Comparison of ENCODE assay signal across 31 cellular contexts in the genomic region with DNA sequence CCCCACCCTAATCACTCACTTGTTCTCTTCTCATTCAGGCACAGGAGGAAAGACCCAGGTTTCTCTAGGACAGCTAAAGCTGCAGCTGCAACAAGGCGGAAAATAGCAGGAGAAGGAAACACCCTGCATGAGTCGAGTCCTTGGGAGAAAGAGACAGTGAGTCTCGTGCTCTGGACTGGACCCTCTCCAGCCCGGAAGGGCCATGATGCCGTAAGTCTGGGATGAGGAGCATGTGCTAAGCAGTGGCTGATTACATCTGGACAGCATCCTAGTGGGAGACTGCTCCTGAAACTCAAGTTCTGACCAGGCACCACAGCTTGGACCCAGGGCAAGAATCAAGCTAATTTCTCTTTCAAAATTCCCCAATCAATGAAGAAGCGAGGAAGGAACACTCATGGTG. TPM values are rescaled to one million over a fixed set of nuclear protein-coding genes. Genes with fewer than 3 reads are reported as not detected.
DNase-seq lines count a peak whose midpoint lies in the region; ATAC-seq, FAIRE-seq and TF ChIP-seq lines count a peak whose summit lies in the region.
"Had no signal": no experiment of that assay in that cellular context is flagged by ENCODE, and none has a peak within 500 bp of the region (broad histone marks: within the 10 kb centered on the region; RNA-seq: fewer than 3 reads in every experiment).

No MANE protein-coding gene starts in this region.

- no peak for TF ChIP-seq POLR2A in suprapubic skin (IDR thresholded peaks at IDR 0.05)

- FAIRE-seq in small intestine (lab: Jason Lieb, UNC): no peak
- FAIRE-seq: islet of Langerhans, urothelium cell line had no signal

- TF ChIP-seq CTCF in foreskin fibroblast (IDR thresholded peaks at IDR 0.05; ENCODE audit: low read depth, low read length): no peak
- no peak for TF ChIP-seq CTCF in suprapubic skin (IDR thresholded peaks at IDR 0.05)

- WGBS in suprapubic skin: 72% methylated on average over 6 of the region's 6 CpGs
- WGBS in small intestine, 3 donors: 78 to 86% (median 79%) methylated on average over 6 of the region's 6 CpGs

- TF ChIP-seq EP300 in suprapubic skin (IDR thresholded peaks at IDR 0.05): no peak

- H3K27me3 ChIP-seq in suprapubic skin (no peaks in the 10 kb centered on the region), small intestine (ENCODE audit: control insufficient read depth in 2 of 2, insufficient read depth in 2 of 2, low read length in 2 of 2) (no peaks in the 10 kb centered on the region)
- H3K27me3 ChIP-seq: BLaER1 treated with 17β-estradiol and CSF1 and Interleukin-3, amounts not matched to agents 10 nM and 100 nM; dorsolateral prefrontal cortex had no signal

- H3K36me3 ChIP-seq in suprapubic skin (peaks cover 46% of the 10 kb centered on the region), small intestine (ENCODE audit: control insufficient read depth in 2 of 2, insufficient read depth in 2 of 2, low read length in 2 of 2) (peaks cover 10 to 17% of the 10 kb centered on the region in 2 donors)

- intact Hi-C loops in Right ventricle myocardium inferior (cut with DNase I): no loop called here
- intact Hi-C loops in cardiac septum (cut with DNase I): no loop called here

- no peaks in the 10 kb centered on the region for H3K4me1 ChIP-seq in suprapubic skin
- H3K4me1 ChIP-seq in small intestine (ENCODE audit: control insufficient read depth in 2 of 2, insufficient read depth in 1 of 2, low read depth in 1 of 2, low read length in 1 of 2): no peaks in the 10 kb centered on the region
- H3K4me1 ChIP-seq: BLaER1 treated with 17β-estradiol and CSF1 and Interleukin-3, amounts not matched to agents 10 nM and 100 nM had no signal

- H3K4me3 ChIP-seq in foreskin fibroblast (ENCODE audit: low read depth in 1 of 2, low read length in 2 of 2) (no peak overlapping the region), suprapubic skin (no peak overlapping the region), small intestine (ENCODE audit: low read depth in 1 of 2, low read length in 2 of 2) (no peak overlapping the region)
- H3K4me3 ChIP-seq: BLaER1 treated with 17β-estradiol and CSF1 and Interleukin-3, amounts not matched to agents 10 nM and 100 nM; dorsolateral prefrontal cortex; HAP-1; SK-N-MC; skin epidermis had no signal

- peak; percentile 58 for ATAC-seq in Right ventricle myocardium inferior
- no peak for ATAC-seq in HG03469 (IDR thresholded peaks at IDR 0.05; ENCODE audit: unreplicated experiment)

- no peaks in the 10 kb centered on the region for H3K9me3 ChIP-seq in suprapubic skin
- no peaks in the 10 kb centered on the region for H3K9me3 ChIP-seq in small intestine (ENCODE audit: control insufficient read depth, low read depth)
- H3K9me3 ChIP-seq: BLaER1 treated with 17β-estradiol and CSF1 and Interleukin-3, amounts not matched to agents 10 nM and 100 nM; HAP-1 had no signal

- H3K27ac ChIP-seq in suprapubic skin (peak overlapping the region; percentile 31), small intestine (ENCODE audit: low read depth in 1 of 2, low read length in 1 of 2) (no peak overlapping the region)
- H3K27ac ChIP-seq: BLaER1 treated with 17β-estradiol and CSF1 and Interleukin-3, amounts not matched to agents 10 nM and 100 nM; dorsolateral prefrontal cortex; HL-60; SK-N-MC; skin epidermis had no signal

- DNase-seq in Right ventricle myocardium inferior (ENCODE audit: missing footprints): no peak
- no peak for DNase-seq in cardiac septum (ENCODE audit: low spot score)
- peak; percentile 27 for DNase-seq in amniotic epithelial cell (ENCODE audit: low read depth)
- DNase-seq in foreskin fibroblast: peak; percentile 45 to 80
- DNase-seq in suprapubic skin (ENCODE audit: low spot score in 2 of 2): peak in 1 of 2 donors; percentile 69
- DNase-seq in NCI-H187 treated with DMSO at 0.1 percent for 48 hours (lab: John Stamatoyannopoulos, UW): no peak
- DNase-seq in small intestine: no peak
- DNase-seq: activated CD4-positive, alpha-beta T cell treated with anti-CD3 and anti-CD28 coated beads for 4 hours; activated CD8-positive, alpha-beta memory T cell treated with anti-CD3 and anti-CD28 coated beads for 24 hours; activated naive CD4-positive, alpha-beta T cell treated with anti-CD3 and anti-CD28 coated beads for 36 hours; activated T-cell treated with anti-CD3 and anti-CD28 coated beads, Interleukin-2, amount 50 U/mL, for 48 hours; cerebellar nuclear complex; COR-L47; DMS79; dorsolateral prefrontal cortex; foreskin melanocyte; hypothalamus; Kasumi-1; MV-4-11; NCI-H2171; NCI-H524 treated with DMSO at 0.1 percent for 48 hours; stimulated activated CD4-positive, alpha-beta T cell treated with anti-CD3 and anti-CD28 coated beads, Interleukin-2, amount 100 ng/mL, for 24 hours; substantia nigra had no signal

RNA-seq across cellular contexts. Expression of a gene that starts 39.4 kb away (rescaled TPM):
- 93.2 TPM for total RNA-seq in Right ventricle myocardium inferior
- 108 TPM for total RNA-seq in cardiac septum
- 10 to 100 TPM; 48.2 to 83.6 (median 71.3) TPM for total RNA-seq in suprapubic skin
- 10 to 100 TPM; 27.1 to 37.8 (median 33.0) TPM for polyA plus RNA-seq in small intestine

Comparison
In these comparisons a context has a peak if more than half of its experiments do, and no peak if none do; other contexts are left out.
1. DNase-seq: peak in amniotic epithelial cell (single experiment) and foreskin fibroblast (2 of 2); none in Right ventricle myocardium inferior (single experiment), cardiac septum (single experiment), NCI-H187 treated with DMSO at 0.1 percent for 48 hours (single experiment) and small intestine (single experiment).